16 cellular contexts compared by ENCODE assay signal in the genomic region with DNA sequence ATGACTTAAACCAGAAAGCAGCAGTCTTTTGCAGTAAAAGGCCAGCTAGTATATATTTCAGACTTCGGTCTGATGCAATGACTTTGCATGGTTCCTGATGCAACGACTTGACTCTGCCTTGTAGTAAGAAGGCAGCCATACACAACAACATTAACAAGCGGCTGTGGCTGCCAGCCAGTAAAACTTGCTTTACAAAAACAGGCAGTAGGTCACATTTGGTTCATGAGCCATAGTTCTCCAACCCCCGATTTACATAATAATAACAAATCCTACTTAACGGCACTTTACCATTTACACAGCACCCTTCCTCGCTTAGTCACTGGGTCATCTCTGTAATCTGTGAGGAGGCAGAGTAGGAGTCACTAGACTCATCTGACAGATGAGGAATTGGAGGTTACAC.
DNase-seq lines count a peak whose midpoint lies in the region; ATAC-seq and TF ChIP-seq lines count a peak whose summit lies in the region.
"Had no signal": no experiment of that assay in that cellular context is flagged by ENCODE, and none has a peak within 500 bp of the region (broad histone marks: within the 10 kb centered on the region; RNA-seq: fewer than 3 reads in every experiment).

No MANE protein-coding gene starts in this region.

- in situ Hi-C loops in brain microvascular endothelial cell (cut with HindIII; ENCODE audit: low pct_ligation_motif_present, low sequenced_read_pairs): no loop called here

- H3K9me3 ChIP-seq in MG63: no peaks in the 10 kb centered on the region
- H3K9me3 ChIP-seq: ascending aorta; BLaER1 treated with 17β-estradiol and CSF1 and Interleukin-3, amounts not matched to agents 10 nM and 100 nM; gastrocnemius medialis; left lung; tibial artery had no signal

- H3K27me3 ChIP-seq in MG63 (no peaks in the 10 kb centered on the region), brain microvascular endothelial cell (replicated peaks) (no peaks in the 10 kb centered on the region)
- H3K27me3 ChIP-seq: ascending aorta; BLaER1 treated with 17β-estradiol and CSF1 and Interleukin-3, amounts not matched to agents 10 nM and 100 nM; gastrocnemius medialis; left lung; tibial artery had no signal

- TF ChIP-seq CTCF in brain microvascular endothelial cell (IDR thresholded peaks at IDR 0.05; ENCODE audit: low read depth, low read length, missing control alignments): no peak

- H3K36me3 ChIP-seq in MG63 (no peaks in the 10 kb centered on the region), brain microvascular endothelial cell (replicated peaks) (no peaks in the 10 kb centered on the region)
- H3K36me3 ChIP-seq: ascending aorta; BLaER1 treated with 17β-estradiol and CSF1 and Interleukin-3, amounts not matched to agents 10 nM and 100 nM; gastrocnemius medialis; left lung; tibial artery had no signal

- intact Hi-C loops in left colon (cut with DNase I, micrococcal nuclease): no loop called here
- intact Hi-C loops in left ventricle myocardium superior (cut with micrococcal nuclease): no loop called here

- H3K27ac ChIP-seq in brain microvascular endothelial cell: no peak overlapping the region
- H3K27ac ChIP-seq: ascending aorta; BLaER1 treated with 17β-estradiol and CSF1 and Interleukin-3, amounts not matched to agents 10 nM and 100 nM; gastrocnemius medialis; left lung; tibial artery had no signal

- DNase-seq in AG08396 (ENCODE audit: low spot score): peak; percentile 26
- peak; percentile 95 for DNase-seq in MG63
- DNase-seq in brain microvascular endothelial cell: peak; percentile 9
- DNase-seq in left colon: peak; percentile 32 to 71
- DNase-seq in erythroblast (lab: John Stamatoyannopoulos, UW): no peak
- DNase-seq in left ventricle myocardium superior: no peak
- DNase-seq: activated T-cell treated with anti-CD3 and anti-CD28 coated beads for 4 hours, gastrocnemius medialis, left lung, NCI-H2081 treated with DMSO at 0.1 percent for 48 hours, RPMI8226, tibial artery had no signal

- H3K4me3 ChIP-seq in MG63: no peak overlapping the region
- no peak overlapping the region for H3K4me3 ChIP-seq in brain microvascular endothelial cell (ENCODE audit: low read depth, low read length)
- H3K4me3 ChIP-seq: ascending aorta; BLaER1 treated with 17β-estradiol and CSF1 and Interleukin-3, amounts not matched to agents 10 nM and 100 nM; gastrocnemius medialis; left lung; tibial artery had no signal

- TF ChIP-seq POLR2A in erythroblast (IDR thresholded peaks at IDR 0.05; ENCODE audit: low read length): no peak

- ATAC-seq in left colon (no peak), HG03520 (IDR thresholded peaks at IDR 0.05; ENCODE audit: unreplicated experiment) (no peak), GM21423 (IDR thresholded peaks at IDR 0.05; ENCODE audit: unreplicated experiment) (no peak), left ventricle myocardium superior (no peak)
- ATAC-seq: gastrocnemius medialis, left lung had no signal

Comparison
In these comparisons a context has a peak if more than half of its experiments do, and no peak if none do; other contexts are left out.
1. DNase-seq: peak in AG08396 (single experiment), MG63 (single experiment), brain microvascular endothelial cell (single experiment) and left colon (2 of 2); none in erythroblast (0 of 2) and left ventricle myocardium superior (single experiment).